In genomic region chr14:99565383-99565782, GRCh38 we compare ENCODE assay signal across 17 cellular contexts. TPM values are rescaled to one million over a fixed set of nuclear protein-coding genes. Genes with fewer than 3 reads are reported as not detected.
DNase-seq lines count a peak whose midpoint lies in the region; TF ChIP-seq lines count a peak whose summit lies in the region.
"Had no signal": no experiment of that assay in that cellular context is flagged by ENCODE, and none has a peak within 500 bp of the region (broad histone marks: within the 10 kb centered on the region; RNA-seq: fewer than 3 reads in every experiment).

No MANE protein-coding gene starts in this region.

- H3K4ac ChIP-seq in neuronal stem cell (ENCODE audit: low read length) = no peak overlapping the region

- TF ChIP-seq RAD21 in Ishikawa (IDR thresholded peaks at IDR 0.05; ENCODE audit: low read depth) = no peak

- peaks cover 15% of the 10 kb centered on the region for H3K79me1 ChIP-seq in neuronal stem cell (ENCODE audit: low read depth, low read length)

- H3K27me3 ChIP-seq in BE2C = no peaks in the 10 kb centered on the region
- no peaks in the 10 kb centered on the region for H3K27me3 ChIP-seq in esophagus (ENCODE audit: control insufficient read depth in 1 of 2, insufficient read depth in 2 of 2, low read length in 2 of 2)
- no peaks in the 10 kb centered on the region for H3K27me3 ChIP-seq in neuronal stem cell (ENCODE audit: control insufficient read depth in 3 of 3, insufficient read depth in 3 of 3, low read depth in 1 of 3, low read length in 3 of 3)
- H3K27me3 ChIP-seq: ovary had no signal

- H2BK120ac ChIP-seq in neuronal stem cell (ENCODE audit: low read depth, low read length) = no peak overlapping the region

- peak overlapping the region; percentile 73 for H2AK5ac ChIP-seq in neuronal stem cell (ENCODE audit: low read depth, low read length)

- H3K9me3 ChIP-seq in BE2C (no peaks in the 10 kb centered on the region), esophagus (ENCODE audit: control insufficient read depth in 2 of 2, insufficient read depth in 1 of 2, low read depth in 1 of 2, low read length in 1 of 2) (no peaks in the 10 kb centered on the region), neuronal stem cell (replicated peaks in 1 of 2; ENCODE audit: control insufficient read depth in 2 of 2, insufficient read depth in 1 of 2, low read depth in 1 of 2, low read length in 2 of 2) (no peaks in the 10 kb centered on the region)
- H3K9me3 ChIP-seq: ovary had no signal

- no peak overlapping the region for H4K91ac ChIP-seq in neuronal stem cell (ENCODE audit: low read depth, low read length, poor library complexity)

- H3K14ac ChIP-seq in neuronal stem cell (ENCODE audit: low read length) = no peak overlapping the region

- H3K27ac ChIP-seq in esophagus (ENCODE audit: low read depth in 2 of 2, low read length in 1 of 2) (peak overlapping the region; percentile 66 to 96), neuronal stem cell (replicated peaks; ENCODE audit: low read length) (no peak overlapping the region)

- no peak overlapping the region for H3K18ac ChIP-seq in neuronal stem cell (ENCODE audit: low read length)

- H3K36me3 ChIP-seq in BE2C = no peaks in the 10 kb centered on the region
- H3K36me3 ChIP-seq in esophagus (ENCODE audit: control insufficient read depth in 2 of 2, insufficient read depth in 2 of 2, low read length in 1 of 2) = peaks cover 0 to 3% of the 10 kb centered on the region in 2 donors
- no peaks in the 10 kb centered on the region for H3K36me3 ChIP-seq in neuronal stem cell (replicated peaks in 1 of 2; ENCODE audit: control insufficient read depth in 2 of 2, insufficient read depth in 2 of 2, low read length in 2 of 2)
- H3K36me3 ChIP-seq: ovary had no signal

- peak overlapping the region; percentile 40 for H3K4me3 ChIP-seq in BE2C (ENCODE audit: low read depth, low read length)
- H3K4me3 ChIP-seq in esophagus (ENCODE audit: low read depth in 1 of 2, low read length in 2 of 2) = no peak overlapping the region
- no peak overlapping the region for H3K4me3 ChIP-seq in neuronal stem cell (ENCODE audit: low read length in 2 of 2)
- H3K4me3 ChIP-seq: ovary had no signal

- no peak overlapping the region for H2BK12ac ChIP-seq in neuronal stem cell (ENCODE audit: low read length)

- H3K4me1 ChIP-seq in BE2C = peaks cover 96% of the 10 kb centered on the region
- H3K4me1 ChIP-seq in esophagus (ENCODE audit: control insufficient read depth in 2 of 2, insufficient read depth in 2 of 2, low read length in 1 of 2) = peaks cover 17 to 67% of the 10 kb centered on the region in 2 donors
- H3K4me1 ChIP-seq in neuronal stem cell (ENCODE audit: control insufficient read depth in 2 of 2, insufficient read depth in 1 of 2, low read depth in 1 of 2, low read length in 2 of 2) = peaks cover 57 to 75% of the 10 kb centered on the region in 2 donors

- H4K8ac ChIP-seq in neuronal stem cell (ENCODE audit: low read depth, low read length) = no peak overlapping the region

- H3K9ac ChIP-seq in neuronal stem cell (ENCODE audit: low read depth, low read length, poor library complexity) = no peak overlapping the region

- no peak for TF ChIP-seq EP300 in Ishikawa (IDR thresholded peaks at IDR 0.05; ENCODE audit: borderline replicate concordance)

- no peak overlapping the region for H3K23ac ChIP-seq in neuronal stem cell (ENCODE audit: low read depth, low read length, poor library complexity)

- no peak overlapping the region for H2AFZ ChIP-seq in neuronal stem cell (ENCODE audit: low read length)

- TF ChIP-seq CTCF in BE2C (IDR thresholded peaks at IDR 0.05; ENCODE audit: low read depth, low read length) = no peak

- 60 to 67% methylated on average over 4 of the region's 4 CpGs for WGBS in esophagus, 2 donors
- no CpG with 5 or more reads among the region's 4 CpGs for WGBS in neuronal stem cell (ENCODE audit: extremely low coverage in 2 of 2, insufficient read length in 2 of 2, insufficient replicate concordance in 1 of 2), 2 donors

- H2BK15ac ChIP-seq in neuronal stem cell (ENCODE audit: low read length) = no peak overlapping the region

- no peak overlapping the region for H3K4me2 ChIP-seq in neuronal stem cell (ENCODE audit: insufficient read depth, low read length, poor library complexity, severe bottlenecking)

- H2BK5ac ChIP-seq in neuronal stem cell (ENCODE audit: low read length) = no peak overlapping the region

- DNase-seq in BE2C (no peak), neuronal stem cell (ENCODE audit: low spot score) (no peak), T1000 (lab: John Stamatoyannopoulos, UW) (no peak), NAMALWA (ENCODE audit: low spot score) (no peak), H4 (ENCODE audit: low spot score) (no peak)
- no peak for DNase-seq in stimulated activated CD4-positive, alpha-beta T cell treated with anti-CD3 and anti-CD28 coated beads, Interleukin-4, amount 100 ng/mL, for 24 hours
- DNase-seq: activated gamma-delta T cell, cortex of kidney, DMS153, erythroblast, Karpas-422, kidney glomerular epithelial cell, NCI-H187, SW 1271 had no signal

TF ChIP-seq in Ishikawa, 13 proteins besides CTCF, POLR2A, EP300 and RAD21:
- TF ChIP-seq MAX (IDR thresholded peaks at IDR 0.05) (no peak), USF1 (IDR thresholded peaks at IDR 0.05) (peak; percentile 51; the same call in 1 of the 2 replicates)
TF ChIP-seq in Ishikawa: peak in this region for 1.

RNA-seq across cellular contexts. Expression of gene CCDC85C, which starts 38.6 kb away (rescaled TPM):
- 66.5 TPM for polyA plus RNA-seq in BE2C (2012; ENCODE audit: insufficient read depth, insufficient read length, low read depth)
- polyA plus RNA-seq in esophagus = 10 to 100 TPM; 30.1 to 51.0 TPM
- polyA plus RNA-seq in neuronal stem cell (2013, experiment 1 of 2) = 22.3 TPM
- 22.5 TPM for polyA plus RNA-seq in neuronal stem cell (2013, experiment 2 of 2)
- total RNA-seq in H4 (2014; rRNA removed; shearing (Covaris generic)) = 5.7 and 5.8 TPM in 2 replicates
